In the genomic region with DNA sequence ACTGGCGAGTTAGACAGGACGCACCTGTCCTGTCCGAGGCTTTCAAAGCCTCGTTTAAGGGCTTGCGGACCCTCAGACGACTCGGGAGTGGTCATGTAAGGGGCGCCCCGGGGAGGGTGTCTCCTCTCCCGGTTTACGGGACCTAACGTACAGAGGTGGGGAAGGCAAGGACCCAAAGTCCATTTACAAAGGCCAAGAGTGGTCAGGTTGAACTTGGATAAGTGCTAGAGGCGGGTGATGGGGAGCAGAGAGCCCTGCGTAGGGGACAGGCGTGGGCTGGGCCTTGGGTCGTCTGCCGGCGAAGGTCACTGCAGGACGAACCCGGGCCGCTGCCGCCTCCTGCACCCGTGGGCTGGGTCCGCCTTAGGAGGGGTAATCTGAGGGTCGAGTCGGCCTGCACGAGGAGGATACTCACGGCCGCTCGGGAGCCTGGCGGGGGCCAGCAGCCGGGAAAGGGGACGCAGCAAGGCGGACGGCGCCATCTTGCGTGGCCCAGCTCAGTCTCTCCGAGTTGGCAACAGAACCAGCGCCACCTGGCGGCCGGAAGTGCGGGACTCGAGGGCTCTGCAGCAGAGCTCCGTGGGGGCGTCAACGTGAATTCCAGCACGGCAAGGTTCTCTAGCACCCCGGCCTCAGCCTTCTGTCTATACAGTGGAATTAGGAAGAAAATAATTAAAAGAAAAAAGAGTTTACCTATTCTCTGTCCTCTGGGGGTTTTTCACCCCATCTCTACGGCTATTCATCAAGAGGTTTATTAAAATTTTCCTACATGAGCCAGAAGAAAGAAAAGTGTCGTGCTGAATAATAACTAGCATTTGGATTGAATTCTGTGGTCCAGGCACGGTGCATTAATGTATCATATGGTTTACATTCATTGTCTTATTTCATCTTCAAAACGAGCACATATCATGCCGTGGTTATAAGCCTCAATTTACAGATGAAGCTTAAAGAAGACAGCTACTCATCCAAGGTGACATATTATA, we compare ENCODE assay signal across 1 cellular context.
TF ChIP-seq lines count a peak whose summit lies in the region.

No MANE protein-coding gene starts in this region.

TF ChIP-seq in GM23338, 12 proteins besides CTCF, POLR2A, EP300 and RAD21 (continued from another document):
- TF ChIP-seq, protein P1, sequence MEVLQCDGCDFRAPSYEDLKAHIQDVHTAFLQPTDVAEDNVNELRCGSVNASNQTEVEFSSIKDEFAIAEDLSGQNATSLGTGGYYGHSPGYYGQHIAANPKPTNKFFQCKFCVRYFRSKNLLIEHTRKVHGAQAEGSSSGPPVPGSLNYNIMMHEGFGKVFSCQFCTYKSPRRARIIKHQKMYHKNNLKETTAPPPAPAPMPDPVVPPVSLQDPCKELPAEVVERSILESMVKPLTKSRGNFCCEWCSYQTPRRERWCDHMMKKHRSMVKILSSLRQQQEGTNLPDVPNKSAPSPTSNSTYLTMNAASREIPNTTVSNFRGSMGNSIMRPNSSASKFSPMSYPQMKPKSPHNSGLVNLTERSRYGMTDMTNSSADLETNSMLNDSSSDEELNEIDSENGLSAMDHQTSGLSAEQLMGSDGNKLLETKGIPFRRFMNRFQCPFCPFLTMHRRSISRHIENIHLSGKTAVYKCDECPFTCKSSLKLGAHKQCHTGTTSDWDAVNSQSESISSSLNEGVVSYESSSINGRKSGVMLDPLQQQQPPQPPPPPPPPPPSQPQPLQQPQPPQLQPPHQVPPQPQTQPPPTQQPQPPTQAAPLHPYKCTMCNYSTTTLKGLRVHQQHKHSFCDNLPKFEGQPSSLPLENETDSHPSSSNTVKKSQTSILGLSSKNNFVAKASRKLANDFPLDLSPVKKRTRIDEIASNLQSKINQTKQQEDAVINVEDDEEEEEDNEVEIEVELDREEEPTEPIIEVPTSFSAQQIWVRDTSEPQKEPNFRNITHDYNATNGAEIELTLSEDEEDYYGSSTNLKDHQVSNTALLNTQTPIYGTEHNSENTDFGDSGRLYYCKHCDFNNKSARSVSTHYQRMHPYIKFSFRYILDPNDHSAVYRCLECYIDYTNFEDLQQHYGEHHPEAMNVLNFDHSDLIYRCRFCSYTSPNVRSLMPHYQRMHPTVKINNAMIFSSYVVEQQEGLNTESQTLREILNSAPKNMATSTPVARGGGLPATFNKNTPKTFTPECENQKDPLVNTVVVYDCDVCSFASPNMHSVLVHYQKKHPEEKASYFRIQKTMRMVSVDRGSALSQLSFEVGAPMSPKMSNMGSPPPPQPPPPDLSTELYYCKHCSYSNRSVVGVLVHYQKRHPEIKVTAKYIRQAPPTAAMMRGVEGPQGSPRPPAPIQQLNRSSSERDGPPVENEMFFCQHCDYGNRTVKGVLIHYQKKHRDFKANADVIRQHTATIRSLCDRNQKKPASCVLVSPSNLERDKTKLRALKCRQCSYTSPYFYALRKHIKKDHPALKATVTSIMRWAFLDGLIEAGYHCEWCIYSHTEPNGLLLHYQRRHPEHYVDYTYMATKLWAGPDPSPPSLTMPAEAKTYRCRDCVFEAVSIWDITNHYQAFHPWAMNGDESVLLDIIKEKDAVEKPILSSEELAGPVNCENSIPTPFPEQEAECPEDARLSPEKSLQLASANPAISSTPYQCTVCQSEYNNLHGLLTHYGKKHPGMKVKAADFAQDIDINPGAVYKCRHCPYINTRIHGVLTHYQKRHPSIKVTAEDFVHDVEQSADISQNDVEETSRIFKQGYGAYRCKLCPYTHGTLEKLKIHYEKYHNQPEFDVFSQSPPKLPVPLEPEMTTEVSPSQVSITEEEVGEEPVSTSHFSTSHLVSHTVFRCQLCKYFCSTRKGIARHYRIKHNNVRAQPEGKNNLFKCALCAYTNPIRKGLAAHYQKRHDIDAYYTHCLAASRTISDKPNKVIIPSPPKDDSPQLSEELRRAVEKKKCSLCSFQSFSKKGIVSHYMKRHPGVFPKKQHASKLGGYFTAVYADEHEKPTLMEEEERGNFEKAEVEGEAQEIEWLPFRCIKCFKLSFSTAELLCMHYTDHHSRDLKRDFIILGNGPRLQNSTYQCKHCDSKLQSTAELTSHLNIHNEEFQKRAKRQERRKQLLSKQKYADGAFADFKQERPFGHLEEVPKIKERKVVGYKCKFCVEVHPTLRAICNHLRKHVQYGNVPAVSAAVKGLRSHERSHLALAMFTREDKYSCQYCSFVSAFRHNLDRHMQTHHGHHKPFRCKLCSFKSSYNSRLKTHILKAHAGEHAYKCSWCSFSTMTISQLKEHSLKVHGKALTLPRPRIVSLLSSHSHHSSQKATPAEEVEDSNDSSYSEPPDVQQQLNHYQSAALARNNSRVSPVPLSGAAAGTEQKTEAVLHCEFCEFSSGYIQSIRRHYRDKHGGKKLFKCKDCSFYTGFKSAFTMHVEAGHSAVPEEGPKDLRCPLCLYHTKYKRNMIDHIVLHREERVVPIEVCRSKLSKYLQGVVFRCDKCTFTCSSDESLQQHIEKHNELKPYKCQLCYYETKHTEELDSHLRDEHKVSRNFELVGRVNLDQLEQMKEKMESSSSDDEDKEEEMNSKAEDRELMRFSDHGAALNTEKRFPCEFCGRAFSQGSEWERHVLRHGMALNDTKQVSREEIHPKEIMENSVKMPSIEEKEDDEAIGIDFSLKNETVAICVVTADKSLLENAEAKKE (CRISPR knock-in tag; IDR thresholded peaks at IDR 0.05): no peak
- TF ChIP-seq, protein P2, sequence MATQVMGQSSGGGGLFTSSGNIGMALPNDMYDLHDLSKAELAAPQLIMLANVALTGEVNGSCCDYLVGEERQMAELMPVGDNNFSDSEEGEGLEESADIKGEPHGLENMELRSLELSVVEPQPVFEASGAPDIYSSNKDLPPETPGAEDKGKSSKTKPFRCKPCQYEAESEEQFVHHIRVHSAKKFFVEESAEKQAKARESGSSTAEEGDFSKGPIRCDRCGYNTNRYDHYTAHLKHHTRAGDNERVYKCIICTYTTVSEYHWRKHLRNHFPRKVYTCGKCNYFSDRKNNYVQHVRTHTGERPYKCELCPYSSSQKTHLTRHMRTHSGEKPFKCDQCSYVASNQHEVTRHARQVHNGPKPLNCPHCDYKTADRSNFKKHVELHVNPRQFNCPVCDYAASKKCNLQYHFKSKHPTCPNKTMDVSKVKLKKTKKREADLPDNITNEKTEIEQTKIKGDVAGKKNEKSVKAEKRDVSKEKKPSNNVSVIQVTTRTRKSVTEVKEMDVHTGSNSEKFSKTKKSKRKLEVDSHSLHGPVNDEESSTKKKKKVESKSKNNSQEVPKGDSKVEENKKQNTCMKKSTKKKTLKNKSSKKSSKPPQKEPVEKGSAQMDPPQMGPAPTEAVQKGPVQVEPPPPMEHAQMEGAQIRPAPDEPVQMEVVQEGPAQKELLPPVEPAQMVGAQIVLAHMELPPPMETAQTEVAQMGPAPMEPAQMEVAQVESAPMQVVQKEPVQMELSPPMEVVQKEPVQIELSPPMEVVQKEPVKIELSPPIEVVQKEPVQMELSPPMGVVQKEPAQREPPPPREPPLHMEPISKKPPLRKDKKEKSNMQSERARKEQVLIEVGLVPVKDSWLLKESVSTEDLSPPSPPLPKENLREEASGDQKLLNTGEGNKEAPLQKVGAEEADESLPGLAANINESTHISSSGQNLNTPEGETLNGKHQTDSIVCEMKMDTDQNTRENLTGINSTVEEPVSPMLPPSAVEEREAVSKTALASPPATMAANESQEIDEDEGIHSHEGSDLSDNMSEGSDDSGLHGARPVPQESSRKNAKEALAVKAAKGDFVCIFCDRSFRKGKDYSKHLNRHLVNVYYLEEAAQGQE (IDR thresholded peaks at IDR 0.05; ENCODE audit: unreplicated experiment): no peak
- TF ChIP-seq NANOG (IDR thresholded peaks at IDR 0.05; ENCODE audit: borderline replicate concordance) (no peak; the same call in 1 of the 2 replicates), JUNB (IDR thresholded peaks at IDR 0.05; ENCODE audit: unreplicated experiment) (no peak), STAT1 (IDR thresholded peaks at IDR 0.05; ENCODE audit: unreplicated experiment) (no peak), ZNF114 (CRISPR knock-in tag; IDR thresholded peaks at IDR 0.05) (no peak), EZH2 (IDR thresholded peaks at IDR 0.05; ENCODE audit: low read depth, unreplicated experiment) (no peak), ZNF331 (CRISPR knock-in tag; IDR thresholded peaks at IDR 0.05; ENCODE audit: low read depth) (no peak), EZH2phosphoT487 (IDR thresholded peaks at IDR 0.05; ENCODE audit: unreplicated experiment) (no peak)
